ENCODE assay signal across 8 cellular contexts in genomic region chr17:45948881-45949624, GRCh38. TPM values are rescaled to one million over a fixed set of nuclear protein-coding genes. Genes with fewer than 3 reads are reported as not detected.
DNase-seq lines count a peak whose midpoint lies in the region; ATAC-seq and TF ChIP-seq lines count a peak whose summit lies in the region.

No MANE protein-coding gene starts in this region.

- TF ChIP-seq CTCF in kidney epithelial cell (IDR thresholded peaks at IDR 0.05; ENCODE audit: insufficient read depth, low read length, poor library complexity, severe bottlenecking) = peak; percentile 69

- peaks cover 20% of the 10 kb centered on the region for H3K27me3 ChIP-seq in kidney epithelial cell (ENCODE audit: control insufficient read depth, insufficient read depth, low read length)

- H3K4me3 ChIP-seq in kidney epithelial cell (ENCODE audit: low read depth, low read length) = no peak overlapping the region

- DNase-seq in EH (ENCODE audit: low read depth) = peak; percentile 67
- DNase-seq in LHCN-M2 (ENCODE audit: low read depth) = peak; percentile 41
- peak; percentile 36 to 65 for DNase-seq in activated CD4-positive, alpha-beta T cell treated with anti-CD3 and anti-CD28 coated beads for 24 hours (ENCODE audit: low read depth in 2 of 2)
- DNase-seq in cerebellar cortex (ENCODE audit: low spot score) = peak; percentile 55
- DNase-seq in kidney epithelial cell (ENCODE audit: low read depth) = peak; percentile 14
- peak; percentile 34 to 59 (median 46) for DNase-seq in stimulated activated CD4-positive, alpha-beta T cell treated with anti-CD3 and anti-CD28 coated beads, Interleukin-1b, Interleukin-23, amount 100 ng/mL, for 24 hours (ENCODE audit: low read depth in 4 of 4, low spot score in 1 of 4)
- DNase-seq in NCI-H2227 (lab: John Stamatoyannopoulos, UW; ENCODE audit: unreplicated experiment) = no peak

- ATAC-seq in HG02973 (IDR thresholded peaks at IDR 0.05; ENCODE audit: unreplicated experiment) = no peak

- no peaks in the 10 kb centered on the region for H3K36me3 ChIP-seq in kidney epithelial cell (ENCODE audit: control insufficient read depth, insufficient read depth, low read length)

RNA-seq across cellular contexts. Expression of gene STH, which starts 50.0 kb away (rescaled TPM):
- total RNA-seq in LHCN-M2 (2014; rRNA removed) (not detected in 2 replicates), kidney epithelial cell (not detected in 2 replicates)
- polyA plus RNA-seq in LHCN-M2 (2012) = not detected

RNA-seq across cellular contexts. Expression of gene MAPT, which starts 54.7 kb away (rescaled TPM):
- total RNA-seq in LHCN-M2 (2014; rRNA removed) (0.06 TPM in 1 of 2 replicates, not detected in the other), kidney epithelial cell (0.25 and 1.0 TPM in 2 replicates)
- polyA plus RNA-seq in LHCN-M2 (2012) = 0.18 TPM
